Comparison of ENCODE assay signal across 9 cellular contexts in genomic region chr20:33673115-33673410, GRCh38. TPM values are rescaled to one million over a fixed set of nuclear protein-coding genes. Genes with fewer than 3 reads are reported as not detected.
DNase-seq lines count a peak whose midpoint lies in the region; ATAC-seq and TF ChIP-seq lines count a peak whose summit lies in the region.
"Had no signal": no experiment of that assay in that cellular context is flagged by ENCODE, and none has a peak within 500 bp of the region (broad histone marks: within the 10 kb centered on the region; RNA-seq: fewer than 3 reads in every experiment).

No MANE protein-coding gene starts in this region.

- H3K27ac Mint-ChIP-seq in HFFc6: peak overlapping the region; percentile 85
- H3K27ac Mint-ChIP-seq in activated CD4-positive, alpha-beta memory T cell treated with anti-CD3 and anti-CD28 coated beads, Interleukin-2, amount 10 ng/mL, durations not matched to agents 7 days and 5 days: peak overlapping the region; percentile 70
- peak overlapping the region; percentile 81 for H3K27ac Mint-ChIP-seq in stimulated activated memory B cell treated with anti-CD40 and anti-IgM and Interleukin-4, amounts not matched to agents 10 μg/mL and 1 μg/mL and 100 μg/mL, for 72 hours

- CTCF ChIA-PET in activated CD4-positive, alpha-beta memory T cell treated with anti-CD3 and anti-CD28 coated beads, Interleukin-2, amount 10 ng/mL, durations not matched to agents 7 days and 5 days (lab: Charles Lee): no interaction called here

- peak overlapping the region; percentile 72 for H3K4me3 ChIP-seq in iPS-15b (ENCODE audit: low read depth, low read length)

- H3K4me1 ChIP-seq in iPS-15b (ENCODE audit: control insufficient read depth, insufficient read depth, low read length): peaks cover 4% of the 10 kb centered on the region

- H3K4me1 Mint-ChIP-seq in HFFc6 (ENCODE audit: low read depth): peaks cover 64% of the 10 kb centered on the region
- peaks cover 55% of the 10 kb centered on the region for H3K4me1 Mint-ChIP-seq in activated CD4-positive, alpha-beta memory T cell treated with anti-CD3 and anti-CD28 coated beads, Interleukin-2, amount 10 ng/mL, durations not matched to agents 7 days and 5 days
- H3K4me1 Mint-ChIP-seq in stimulated activated memory B cell treated with anti-CD40 and anti-IgM and Interleukin-4, amounts not matched to agents 10 μg/mL and 1 μg/mL and 100 μg/mL, for 72 hours: peaks cover 25% of the 10 kb centered on the region

- H3K27me3 Mint-ChIP-seq in HFFc6 (ENCODE audit: insufficient read depth): peaks cover 2% of the 10 kb centered on the region; the same call in 1 of the 2 replicates
- no peaks in the 10 kb centered on the region for H3K27me3 Mint-ChIP-seq in activated CD4-positive, alpha-beta memory T cell treated with anti-CD3 and anti-CD28 coated beads, Interleukin-2, amount 10 ng/mL, durations not matched to agents 7 days and 5 days
- H3K27me3 Mint-ChIP-seq in stimulated activated memory B cell treated with anti-CD40 and anti-IgM and Interleukin-4, amounts not matched to agents 10 μg/mL and 1 μg/mL and 100 μg/mL, for 72 hours: no peaks in the 10 kb centered on the region

- POLR2A ChIA-PET in activated CD4-positive, alpha-beta memory T cell treated with anti-CD3 and anti-CD28 coated beads, Interleukin-2, amount 10 ng/mL, durations not matched to agents 7 days and 5 days (lab: Charles Lee): interaction anchor here (1.2 to 16.8 kb wide), 2 partner anchors 8 to 16 kb away, joined by 5 to 312 read pairs; no protein-coding TSS in a partner anchor

- 0 out of 2 replicates have a peak, but pooled peaks cover 4% of the 10 kb centered on the region for H3K36me3 Mint-ChIP-seq in HFFc6 (ENCODE audit: low read depth)
- H3K36me3 Mint-ChIP-seq in activated CD4-positive, alpha-beta memory T cell treated with anti-CD3 and anti-CD28 coated beads, Interleukin-2, amount 10 ng/mL, durations not matched to agents 7 days and 5 days (ENCODE audit: low read depth): peaks cover 33% of the 10 kb centered on the region
- no peaks in the 10 kb centered on the region for H3K36me3 Mint-ChIP-seq in stimulated activated memory B cell treated with anti-CD40 and anti-IgM and Interleukin-4, amounts not matched to agents 10 μg/mL and 1 μg/mL and 100 μg/mL, for 72 hours

- no peaks in the 10 kb centered on the region for H3K27me3 ChIP-seq in iPS-15b (ENCODE audit: control insufficient read depth, insufficient read depth, low read length)

- peaks cover 22% of the 10 kb centered on the region for H3K36me3 ChIP-seq in iPS-15b (ENCODE audit: control insufficient read depth, insufficient read depth, low read length)

- ATAC-seq in stimulated activated memory B cell treated with anti-CD40 and anti-IgM and Interleukin-4, amounts not matched to agents 10 μg/mL and 1 μg/mL and 100 μg/mL, for 72 hours: no peak

- H3K4me3 Mint-ChIP-seq in HFFc6: peak overlapping the region; percentile 95
- peak overlapping the region; percentile 83 for H3K4me3 Mint-ChIP-seq in activated CD4-positive, alpha-beta memory T cell treated with anti-CD3 and anti-CD28 coated beads, Interleukin-2, amount 10 ng/mL, durations not matched to agents 7 days and 5 days
- H3K4me3 Mint-ChIP-seq in stimulated activated memory B cell treated with anti-CD40 and anti-IgM and Interleukin-4, amounts not matched to agents 10 μg/mL and 1 μg/mL and 100 μg/mL, for 72 hours: peak overlapping the region; percentile 87

- DNase-seq in HFFc6: no peak
- no peak for DNase-seq in activated CD4-positive, alpha-beta memory T cell treated with anti-CD3 and anti-CD28 coated beads, Interleukin-2, amount 10 ng/mL, durations not matched to agents 7 days and 5 days
- no peak for DNase-seq in NK-92 (lab: John Stamatoyannopoulos, UW; ENCODE audit: unreplicated experiment)
- DNase-seq in globus pallidus (ENCODE audit: low spot score): no peak
- no peak for DNase-seq in NCI-H2107 treated with DMSO at 0.1 percent for 48 hours (lab: John Stamatoyannopoulos, UW; ENCODE audit: unreplicated experiment)
- DNase-seq: NCI-H1105 had no signal

- H3K9me3 Mint-ChIP-seq in HFFc6: no peaks in the 10 kb centered on the region
- H3K9me3 Mint-ChIP-seq in activated CD4-positive, alpha-beta memory T cell treated with anti-CD3 and anti-CD28 coated beads, Interleukin-2, amount 10 ng/mL, durations not matched to agents 7 days and 5 days: no peaks in the 10 kb centered on the region
- no peaks in the 10 kb centered on the region for H3K9me3 Mint-ChIP-seq in stimulated activated memory B cell treated with anti-CD40 and anti-IgM and Interleukin-4, amounts not matched to agents 10 μg/mL and 1 μg/mL and 100 μg/mL, for 72 hours

- no peaks in the 10 kb centered on the region for H3K9me3 ChIP-seq in iPS-15b (ENCODE audit: control insufficient read depth, insufficient read depth, low read length)

- peak overlapping the region; percentile 37 for H3K9ac ChIP-seq in iPS-15b (ENCODE audit: low read depth, low read length)

- TF ChIP-seq CTCF in HFFc6 (IDR thresholded peaks at IDR 0.05): no peak

RNA-seq across cellular contexts. Expression of gene NECAB3, which starts 1.2 kb away (rescaled TPM):
- total RNA-seq in HFFc6 (2021; fragmentation: NEBNext Ultra II Directional; extraction: Animal tissue kit (Norgen Biotek cat#: 25700)): 10 to 100 TPM; 24.9 to 30.0 (median 27.0) TPM
- 10 to 100 TPM; 27.3 to 36.2 TPM for total RNA-seq in activated CD4-positive, alpha-beta memory T cell treated with anti-CD3 and anti-CD28 coated beads, Interleukin-2, amount 10 ng/mL, durations not matched to agents 7 days and 5 days

RNA-seq across cellular contexts. Expression of gene ACTL10, which starts 6.3 kb away (rescaled TPM):
- total RNA-seq in HFFc6 (2021; fragmentation: NEBNext Ultra II Directional; extraction: Animal tissue kit (Norgen Biotek cat#: 25700)): 1 to 10 TPM; 1.6 to 2.3 (median 1.8) TPM
- 1 to 10 TPM; 3.7 to 4.5 TPM for total RNA-seq in activated CD4-positive, alpha-beta memory T cell treated with anti-CD3 and anti-CD28 coated beads, Interleukin-2, amount 10 ng/mL, durations not matched to agents 7 days and 5 days

RNA-seq across cellular contexts. Expression of gene C20orf144, which starts 10.9 kb away (rescaled TPM):
- total RNA-seq in HFFc6 (2021; fragmentation: NEBNext Ultra II Directional; extraction: Animal tissue kit (Norgen Biotek cat#: 25700)): under 1 TPM in 5 of 6 experiments, not detected in 1; 0.10 to 0.31 (median 0.23) TPM
- total RNA-seq in activated CD4-positive, alpha-beta memory T cell treated with anti-CD3 and anti-CD28 coated beads, Interleukin-2, amount 10 ng/mL, durations not matched to agents 7 days and 5 days: under 1 TPM; 0.30 to 0.33 TPM
- total RNA-seq: renal cortical epithelial cell had no signal

RNA-seq across cellular contexts. Expression of gene E2F1, which starts 13.1 kb away (rescaled TPM):
- total RNA-seq in HFFc6 (2021; fragmentation: NEBNext Ultra II Directional; extraction: Animal tissue kit (Norgen Biotek cat#: 25700)): 10 to 100 TPM; 11.3 to 21.7 (median 20.2) TPM
- 10 to 100 TPM; 60.0 to 61.7 TPM for total RNA-seq in activated CD4-positive, alpha-beta memory T cell treated with anti-CD3 and anti-CD28 coated beads, Interleukin-2, amount 10 ng/mL, durations not matched to agents 7 days and 5 days

RNA-seq across cellular contexts. Expression of gene PXMP4, which starts 47.0 kb away (rescaled TPM):
- total RNA-seq in HFFc6 (2021; fragmentation: NEBNext Ultra II Directional; extraction: Animal tissue kit (Norgen Biotek cat#: 25700)): 10 to 100 TPM in 4 of 6 experiments, 1 to 10 TPM in 2; 8.3 to 14.4 (median 11.4) TPM
- 10 to 100 TPM; 13.9 to 15.8 TPM for total RNA-seq in activated CD4-positive, alpha-beta memory T cell treated with anti-CD3 and anti-CD28 coated beads, Interleukin-2, amount 10 ng/mL, durations not matched to agents 7 days and 5 days
